ENCODE assay signal across 9 cellular contexts in genomic region chr12:30807695-30808034, GRCh38. TPM values are rescaled to one million over a fixed set of nuclear protein-coding genes. Genes with fewer than 3 reads are reported as not detected.
DNase-seq lines count a peak whose midpoint lies in the region; ATAC-seq and TF ChIP-seq lines count a peak whose summit lies in the region.
"Had no signal": no experiment of that assay in that cellular context is flagged by ENCODE, and none has a peak within 500 bp of the region (broad histone marks: within the 10 kb centered on the region; RNA-seq: fewer than 3 reads in every experiment).

No MANE protein-coding gene starts in this region.

- no peak for DNase-seq in stimulated activated naive CD8-positive, alpha-beta T cell treated with anti-CD3 and anti-CD28 coated beads, Interleukin-15, Interleukin-2, amounts not matched to agents 100 U/mL and 50 U/mL, for 24 hours
- DNase-seq in chondrocyte (ENCODE audit: low spot score) (no peak), C1 segment of cervical spinal cord (lab: John Stamatoyannopoulos, UW) (no peak), foreskin melanocyte (no peak)

- H3K27ac Mint-ChIP-seq in stimulated activated naive CD8-positive, alpha-beta T cell treated with anti-CD3 and anti-CD28 coated beads, Interleukin-15, Interleukin-2, amounts not matched to agents 100 ng/mL and 50 ng/mL, for 24 hours = peak overlapping the region; percentile 58
- no peak overlapping the region for H3K27ac Mint-ChIP-seq in chondrocyte (ENCODE audit: unreplicated experiment)

- no peak for ATAC-seq in stimulated activated naive CD8-positive, alpha-beta T cell treated with anti-CD3 and anti-CD28 coated beads, Interleukin-15, Interleukin-2, amounts not matched to agents 100 U/mL and 50 U/mL, for 24 hours
- ATAC-seq in HG02610 (IDR thresholded peaks at IDR 0.05; ENCODE audit: unreplicated experiment) (no peak), GM18870 (IDR thresholded peaks at IDR 0.05; ENCODE audit: unreplicated experiment) (no peak)

- no peak for TF ChIP-seq CTCF in OCI-LY3 (IDR thresholded peaks at IDR 0.05; ENCODE audit: low read depth, low read length)
- peak; percentile 28 for TF ChIP-seq CTCF in chondrocyte (IDR thresholded peaks at IDR 0.05)

- no peaks in the 10 kb centered on the region for H3K9me3 ChIP-seq in OCI-LY3 (ENCODE audit: insufficient read depth, low read length)
- H3K9me3 ChIP-seq: HAP-1 had no signal

- H3K4me2 ChIP-seq in OCI-LY3 (ENCODE audit: low read length) = no peak overlapping the region

- H3K27ac ChIP-seq in OCI-LY3 (ENCODE audit: low read length) = no peak overlapping the region

- H3K36me3 Mint-ChIP-seq in stimulated activated naive CD8-positive, alpha-beta T cell treated with anti-CD3 and anti-CD28 coated beads, Interleukin-15, Interleukin-2, amounts not matched to agents 100 ng/mL and 50 ng/mL, for 24 hours (ENCODE audit: low read depth) = peaks cover 4% of the 10 kb centered on the region
- H3K36me3 Mint-ChIP-seq in chondrocyte (ENCODE audit: low read depth) = peaks cover 13% of the 10 kb centered on the region

- H3K9me3 Mint-ChIP-seq in stimulated activated naive CD8-positive, alpha-beta T cell treated with anti-CD3 and anti-CD28 coated beads, Interleukin-15, Interleukin-2, amounts not matched to agents 100 ng/mL and 50 ng/mL, for 24 hours = peaks cover 4% of the 10 kb centered on the region
- H3K9me3 Mint-ChIP-seq in chondrocyte (ENCODE audit: low read depth) = peaks cover 9% of the 10 kb centered on the region

- 0 out of 2 replicates have a peak overlapping the region, but pooled peaks have one; percentile 32 for H2AFZ ChIP-seq in OCI-LY3 (ENCODE audit: low read depth, low read length)

- H3K4me3 Mint-ChIP-seq in stimulated activated naive CD8-positive, alpha-beta T cell treated with anti-CD3 and anti-CD28 coated beads, Interleukin-15, Interleukin-2, amounts not matched to agents 100 ng/mL and 50 ng/mL, for 24 hours = no peak overlapping the region
- H3K4me3 Mint-ChIP-seq in chondrocyte (ENCODE audit: unreplicated experiment) = no peak overlapping the region

- H3K4me1 Mint-ChIP-seq in stimulated activated naive CD8-positive, alpha-beta T cell treated with anti-CD3 and anti-CD28 coated beads, Interleukin-15, Interleukin-2, amounts not matched to agents 100 ng/mL and 50 ng/mL, for 24 hours (ENCODE audit: low read depth) = no peaks in the 10 kb centered on the region
- peaks cover 5% of the 10 kb centered on the region for H3K4me1 Mint-ChIP-seq in chondrocyte (ENCODE audit: low read depth)

- H3K4me1 ChIP-seq in OCI-LY3 (ENCODE audit: low read length) = peaks cover 4% of the 10 kb centered on the region; the same call in 1 of the 2 replicates

- peaks cover 26% of the 10 kb centered on the region for H3K27me3 Mint-ChIP-seq in stimulated activated naive CD8-positive, alpha-beta T cell treated with anti-CD3 and anti-CD28 coated beads, Interleukin-15, Interleukin-2, amounts not matched to agents 100 ng/mL and 50 ng/mL, for 24 hours
- H3K27me3 Mint-ChIP-seq in chondrocyte (ENCODE audit: low read depth) = no peaks in the 10 kb centered on the region

- H4K20me1 ChIP-seq in OCI-LY3 (ENCODE audit: insufficient read depth, low read length) = no peaks in the 10 kb centered on the region

- no peaks in the 10 kb centered on the region for H3K36me3 ChIP-seq in OCI-LY3 (replicated peaks; ENCODE audit: low read depth, low read length)
- H3K36me3 ChIP-seq: HAP-1 had no signal

- H3K27me3 ChIP-seq in OCI-LY3 (ENCODE audit: low read depth, low read length) = no peaks in the 10 kb centered on the region; the same call in 1 of the 2 replicates

- H3K79me2 ChIP-seq in OCI-LY3 (ENCODE audit: low read length) = no peaks in the 10 kb centered on the region

- no peak overlapping the region for H3K9ac ChIP-seq in OCI-LY3 (ENCODE audit: low read length)

- H3K4me3 ChIP-seq in OCI-LY3 (ENCODE audit: low read length) = no peak overlapping the region
- H3K4me3 ChIP-seq: HAP-1 had no signal

RNA-seq across cellular contexts. Expression of gene CAPRIN2, which starts 52.9 kb away (rescaled TPM):
- 23.7 to 28.3 TPM (median 25.3 TPM) in 3 replicates for total RNA-seq in chondrocyte
